8 cellular contexts compared by ENCODE assay signal in the genomic region with DNA sequence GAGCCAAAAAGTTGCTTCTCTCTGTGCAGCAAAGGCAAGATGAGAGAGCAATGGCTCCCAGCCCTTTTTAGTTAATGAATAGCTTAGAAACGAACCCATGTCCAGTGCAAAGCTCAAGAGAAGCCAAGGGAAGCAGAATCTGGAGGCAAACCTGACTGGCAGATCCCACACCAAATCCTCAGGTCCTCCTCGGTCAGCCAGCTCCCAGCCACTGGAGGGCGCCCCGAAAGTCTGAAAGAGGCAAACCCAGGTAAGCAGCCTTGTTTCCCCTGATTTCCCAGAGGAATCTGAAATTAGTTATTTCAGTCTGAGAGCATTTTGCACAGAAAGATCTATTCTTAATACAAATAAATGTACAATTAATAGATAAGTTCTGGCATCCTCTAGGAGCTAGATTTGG.
DNase-seq lines count a peak whose midpoint lies in the region; ATAC-seq and TF ChIP-seq lines count a peak whose summit lies in the region.

No MANE protein-coding gene starts in this region.

- no peak overlapping the region for H3K27ac ChIP-seq in cardiac muscle cell
- H3K27ac ChIP-seq in SJCRH30, result no peak overlapping the region
- no peak overlapping the region for H3K27ac ChIP-seq in iPS DF 6.9 (ENCODE audit: low read length)
- no peak overlapping the region for H3K27ac ChIP-seq in uterus

- TF ChIP-seq CTCF in cardiac muscle cell (IDR thresholded peaks at IDR 0.05; ENCODE audit: low read depth, low read length), result peak; percentile 72
- TF ChIP-seq CTCF in uterus (IDR thresholded peaks at IDR 0.05), result peak in 2 of 4 experiments; percentile 29

- intact Hi-C loops in cardiac septum (cut with DNase I), result no loop called here
- intact Hi-C loops in uterus (cut with DNase I; ENCODE audit: low total_unique reads), result no loop called here

- no peak for TF ChIP-seq POLR2A in uterus (IDR thresholded peaks at IDR 0.05)

- no peaks in the 10 kb centered on the region for H3K9me3 ChIP-seq in cardiac muscle cell (ENCODE audit: low read depth)
- H3K9me3 ChIP-seq in SJCRH30 (replicated peaks), result no peaks in the 10 kb centered on the region
- H3K9me3 ChIP-seq in iPS DF 6.9 (ENCODE audit: control insufficient read depth, insufficient read depth, low read length), result no peaks in the 10 kb centered on the region
- H3K9me3 ChIP-seq in uterus, result no peaks in the 10 kb centered on the region

- no CpG with 5 or more reads among the region's 4 CpGs for WGBS in iPS DF 6.9 (ENCODE audit: insufficient coverage, insufficient read length)

- no peaks in the 10 kb centered on the region for H3K36me3 ChIP-seq in cardiac muscle cell
- no peaks in the 10 kb centered on the region for H3K36me3 ChIP-seq in SJCRH30
- no peaks in the 10 kb centered on the region for H3K36me3 ChIP-seq in iPS DF 6.9 (ENCODE audit: control insufficient read depth, insufficient read depth, low read length)
- no peaks in the 10 kb centered on the region for H3K36me3 ChIP-seq in uterus

- DNase-seq in cardiac muscle cell (ENCODE audit: low read depth in 1 of 2, low spot score in 1 of 2) (peak; percentile 35 to 54), cardiac septum (ENCODE audit: low spot score) (no peak), SJCRH30 (peak; percentile 17 to 41), iPS DF 6.9 (ENCODE audit: low read depth, low spot score) (peak; percentile 27), uterus (peak; percentile 22 to 33)
- no peak for DNase-seq in activated CD4-positive, alpha-beta T cell treated with anti-CD3 and anti-CD28 coated beads, Interleukin-2, amount 50 U/mL, for 4 hours

- no peak overlapping the region for H3K4me3 ChIP-seq in cardiac muscle cell
- H3K4me3 ChIP-seq in SJCRH30, result no peak overlapping the region
- H3K4me3 ChIP-seq in iPS DF 6.9 (ENCODE audit: low read length), result no peak overlapping the region
- H3K4me3 ChIP-seq in uterus, result no peak overlapping the region

- H3K4me1 ChIP-seq in cardiac muscle cell (ENCODE audit: low read depth) (no peaks in the 10 kb centered on the region), SJCRH30 (peaks cover 7% of the 10 kb centered on the region), iPS DF 6.9 (ENCODE audit: control insufficient read depth, insufficient read depth, low read length) (no peaks in the 10 kb centered on the region), uterus (no peaks in the 10 kb centered on the region)

- H3K27me3 ChIP-seq in cardiac muscle cell, result no peaks in the 10 kb centered on the region
- H3K27me3 ChIP-seq in SJCRH30, result no peaks in the 10 kb centered on the region
- no peaks in the 10 kb centered on the region for H3K27me3 ChIP-seq in iPS DF 6.9 (ENCODE audit: control insufficient read depth, insufficient read depth, low read length)
- no peaks in the 10 kb centered on the region for H3K27me3 ChIP-seq in uterus

- ATAC-seq in GM21528 (IDR thresholded peaks at IDR 0.05; ENCODE audit: low FRiP score, unreplicated experiment), result no peak
- ATAC-seq in HG03571 (IDR thresholded peaks at IDR 0.05; ENCODE audit: unreplicated experiment), result no peak

Comparison
In these comparisons a context has a peak if more than half of its experiments do, and no peak if none do; other contexts are left out.
1. DNase-seq: peak in cardiac muscle cell (2 of 2), SJCRH30 (2 of 2), iPS DF 6.9 (single experiment) and uterus (2 of 2); none in cardiac septum (single experiment) and activated CD4-positive, alpha-beta T cell treated with anti-CD3 and anti-CD28 coated beads, Interleukin-2, amount 50 U/mL, for 4 hours (0 of 2).